Comparison of ENCODE assay signal across 15 cellular contexts in genomic region chr3:25542571-25543039, GRCh38.
DNase-seq lines count a peak whose midpoint lies in the region; ATAC-seq and TF ChIP-seq lines count a peak whose summit lies in the region.
"Had no signal": no experiment of that assay in that cellular context is flagged by ENCODE, and none has a peak within 500 bp of the region (broad histone marks: within the 10 kb centered on the region; RNA-seq: fewer than 3 reads in every experiment).

No MANE protein-coding gene starts in this region.

- H3K4me3 ChIP-seq in heart right ventricle: no peak overlapping the region
- no peak overlapping the region for H3K4me3 ChIP-seq in fibroblast of pulmonary artery (replicated peaks; ENCODE audit: low read depth, low read length)
- H3K4me3 ChIP-seq in osteoblast (ENCODE audit: insufficient read depth, low read length): no peak overlapping the region
- H3K4me3 ChIP-seq: Peyer's patch, SJSA1 had no signal

- DNase-seq in heart right ventricle (no peak), cardiac septum (ENCODE audit: low spot score) (no peak), NCI-H510A treated with DMSO at 0.1 percent for 48 hours (lab: John Stamatoyannopoulos, UW) (peak; percentile 67), fibroblast of pulmonary artery (ENCODE audit: low read depth) (peak; percentile 37), osteoblast (ENCODE audit: insufficient read length, low spot score, missing footprints) (no peak), activated gamma-delta T cell treated with Interleukin-2 at 50 U/mL for 16 hours (no peak), NCI-H1930 (lab: John Stamatoyannopoulos, UW) (no peak)
- DNase-seq: activated CD4-positive, alpha-beta T cell treated with anti-CD3 and anti-CD28 coated beads, Interleukin-2, amount 10 ng/mL, durations not matched to agents 24 days and 14 days; naive thymus-derived CD4-positive, alpha-beta T cell; NCI-H1092 treated with DMSO at 0.1 percent for 48 hours; NCI-H2227 treated with DMSO at 0.1 percent for 48 hours; Peyer's patch; retina; stimulated activated CD4-positive, alpha-beta T cell treated with anti-CD3 and anti-CD28 coated beads, Interleukin-15, amount 100 ng/mL, for 24 hours had no signal

- H3K27ac ChIP-seq in heart right ventricle: no peak overlapping the region
- H3K27ac ChIP-seq in osteoblast (ENCODE audit: low read depth, low read length): no peak overlapping the region
- H3K27ac ChIP-seq: Peyer's patch, SJSA1 had no signal

- peaks cover 0 to 49% (median 25%) of the 10 kb centered on the region in 9 donors for H3K4me1 ChIP-seq in heart right ventricle
- peaks cover under 1% of the 10 kb centered on the region for H3K4me1 ChIP-seq in osteoblast (ENCODE audit: insufficient read depth, low read length)
- H3K4me1 ChIP-seq: Peyer's patch, SJSA1 had no signal

- H3K4me2 ChIP-seq in osteoblast (ENCODE audit: insufficient read depth, low read length): no peak overlapping the region

- TF ChIP-seq CTCF in heart right ventricle (IDR thresholded peaks at IDR 0.05): no peak
- no peak for TF ChIP-seq CTCF in fibroblast of pulmonary artery (IDR thresholded peaks at IDR 0.05; ENCODE audit: low read length, missing control alignments)
- TF ChIP-seq CTCF in osteoblast (IDR thresholded peaks at IDR 0.05; ENCODE audit: extremely low read depth, low read depth, low read length): no peak

- H3K79me2 ChIP-seq in osteoblast (ENCODE audit: insufficient read depth, low read length): no peaks in the 10 kb centered on the region

- no peaks in the 10 kb centered on the region for H3K27me3 ChIP-seq in heart right ventricle
- no peaks in the 10 kb centered on the region for H3K27me3 ChIP-seq in osteoblast (ENCODE audit: insufficient read depth, low read length)
- H3K27me3 ChIP-seq: Peyer's patch, SJSA1 had no signal

- 30 to 35% methylated on average over 1 of the region's 1 CpG for WGBS in heart right ventricle, 2 donors

- ATAC-seq in heart right ventricle: peak in 5 of 8 donors; percentile 9 to 54 (median 23)
- ATAC-seq: naive thymus-derived CD4-positive, alpha-beta T cell had no signal

- H4K20me1 ChIP-seq in osteoblast (ENCODE audit: insufficient read depth, low read length): no peaks in the 10 kb centered on the region

- H2AFZ ChIP-seq in osteoblast (ENCODE audit: low read length): no peak overlapping the region

- H3K9me3 ChIP-seq in heart right ventricle: no peaks in the 10 kb centered on the region
- no peaks in the 10 kb centered on the region for H3K9me3 ChIP-seq in osteoblast (ENCODE audit: low read depth, low read length)
- H3K9me3 ChIP-seq: Peyer's patch, SJSA1 had no signal

- intact Hi-C loops in heart right ventricle (cut with DNase I) (no loop called here), cardiac septum (cut with DNase I) (no loop called here)

- H3K36me3 ChIP-seq in heart right ventricle: no peaks in the 10 kb centered on the region
- H3K36me3 ChIP-seq in osteoblast (ENCODE audit: insufficient read depth, low read length): no peaks in the 10 kb centered on the region
- H3K36me3 ChIP-seq: Peyer's patch, SJSA1 had no signal

Comparison
In these comparisons a context has a peak if more than half of its experiments do, and no peak if none do; other contexts are left out.
1. DNase-seq: peak in NCI-H510A treated with DMSO at 0.1 percent for 48 hours (single experiment) and fibroblast of pulmonary artery (single experiment); none in heart right ventricle (0 of 2), cardiac septum (single experiment), osteoblast (single experiment), activated gamma-delta T cell treated with Interleukin-2 at 50 U/mL for 16 hours (single experiment) and NCI-H1930 (0 of 2).